15 cellular contexts compared by ENCODE assay signal in genomic region chr6:75167426-75167825, GRCh38. TPM values are rescaled to one million over a fixed set of nuclear protein-coding genes. Genes with fewer than 3 reads are reported as not detected.
"Had no signal": no experiment of that assay in that cellular context is flagged by ENCODE, and none has a peak within 500 bp of the region (broad histone marks: within the 10 kb centered on the region; RNA-seq: fewer than 3 reads in every experiment).

No MANE protein-coding gene starts in this region.

- H3K9me3 ChIP-seq: colonic mucosa had no signal

- H3K4me3 ChIP-seq: colonic mucosa had no signal

- ATAC-seq: activated T-cell treated with anti-CD3 and anti-CD28 coated beads, Interleukin-2, amount 50 U/mL, for 4 hours; esophagus mucosa; natural killer cell; right cardiac atrium; stimulated activated naive CD8-positive, alpha-beta T cell treated with anti-CD3 and anti-CD28 coated beads, Interleukin-15, amount 100 ng/mL, for 72 hours; T-cell; WTC11 had no signal

- H3K9me3 Mint-ChIP-seq: activated CD4-positive, alpha-beta memory T cell treated with anti-CD3 and anti-CD28 coated beads for 36 hours; activated naive CD4-positive, alpha-beta T cell treated with anti-CD3 and anti-CD28 coated beads for 36 hours; activated T-cell treated with anti-CD3 and anti-CD28 coated beads, Interleukin-2, amount 50 U/mL, for 4 hours; natural killer cell; stimulated activated naive CD8-positive, alpha-beta T cell treated with anti-CD3 and anti-CD28 coated beads, Interleukin-15, amount 100 ng/mL, for 72 hours; T-cell; WTC11 had no signal

- H3K4me3 Mint-ChIP-seq: activated CD4-positive, alpha-beta memory T cell treated with anti-CD3 and anti-CD28 coated beads for 36 hours; activated naive CD4-positive, alpha-beta T cell treated with anti-CD3 and anti-CD28 coated beads for 36 hours; activated T-cell treated with anti-CD3 and anti-CD28 coated beads, Interleukin-2, amount 50 U/mL, for 4 hours; natural killer cell; stimulated activated naive CD8-positive, alpha-beta T cell treated with anti-CD3 and anti-CD28 coated beads, Interleukin-15, amount 100 ng/mL, for 72 hours; T-cell; type B pancreatic cell; WTC11 had no signal

- H3K27me3 ChIP-seq: brain microvascular endothelial cell, colonic mucosa had no signal

- H3K4me1 Mint-ChIP-seq: natural killer cell; stimulated activated naive CD8-positive, alpha-beta T cell treated with anti-CD3 and anti-CD28 coated beads, Interleukin-15, amount 100 ng/mL, for 72 hours; T-cell had no signal

- H3K27ac ChIP-seq: brain microvascular endothelial cell, colonic mucosa had no signal

- H3K4me1 ChIP-seq: colonic mucosa had no signal

- H3K27me3 Mint-ChIP-seq: type B pancreatic cell had no signal

- DNase-seq: activated CD4-positive, alpha-beta memory T cell treated with anti-CD3 and anti-CD28 coated beads for 36 hours; activated CD4-positive, alpha-beta T cell treated with anti-CD3 and anti-CD28 coated beads for 4 hours; activated naive CD4-positive, alpha-beta T cell treated with anti-CD3 and anti-CD28 coated beads for 36 hours; activated T-cell treated with anti-CD3 and anti-CD28 coated beads, Interleukin-2, amount 50 U/mL, for 4 hours; brain microvascular endothelial cell; central memory CD4-positive, alpha-beta T cell; colonic mucosa; natural killer cell; right cardiac atrium; stimulated activated CD4-positive, alpha-beta T cell treated with anti-CD3 and anti-CD28 coated beads, Interleukin-2, amount 100 ng/mL, for 48 hours; stimulated activated naive CD8-positive, alpha-beta T cell treated with anti-CD3 and anti-CD28 coated beads, Interleukin-15, amount 100 ng/mL, for 72 hours; T-cell had no signal

- H3K36me3 Mint-ChIP-seq: activated CD4-positive, alpha-beta memory T cell treated with anti-CD3 and anti-CD28 coated beads for 36 hours; natural killer cell; T-cell; type B pancreatic cell; WTC11 had no signal

- H3K27ac Mint-ChIP-seq: activated CD4-positive, alpha-beta memory T cell treated with anti-CD3 and anti-CD28 coated beads for 36 hours; activated naive CD4-positive, alpha-beta T cell treated with anti-CD3 and anti-CD28 coated beads for 36 hours; natural killer cell; stimulated activated naive CD8-positive, alpha-beta T cell treated with anti-CD3 and anti-CD28 coated beads, Interleukin-15, amount 100 ng/mL, for 72 hours; T-cell; type B pancreatic cell; WTC11 had no signal

- H3K36me3 ChIP-seq: colonic mucosa had no signal

RNA-seq across cellular contexts. Expression of gene COL12A1, which starts 38.4 kb away (rescaled TPM):
- total RNA-seq: activated CD4-positive, alpha-beta memory T cell treated with anti-CD3 and anti-CD28 coated beads for 36 hours had no signal
